1 cellular context compared by ENCODE assay signal in the genomic region with DNA sequence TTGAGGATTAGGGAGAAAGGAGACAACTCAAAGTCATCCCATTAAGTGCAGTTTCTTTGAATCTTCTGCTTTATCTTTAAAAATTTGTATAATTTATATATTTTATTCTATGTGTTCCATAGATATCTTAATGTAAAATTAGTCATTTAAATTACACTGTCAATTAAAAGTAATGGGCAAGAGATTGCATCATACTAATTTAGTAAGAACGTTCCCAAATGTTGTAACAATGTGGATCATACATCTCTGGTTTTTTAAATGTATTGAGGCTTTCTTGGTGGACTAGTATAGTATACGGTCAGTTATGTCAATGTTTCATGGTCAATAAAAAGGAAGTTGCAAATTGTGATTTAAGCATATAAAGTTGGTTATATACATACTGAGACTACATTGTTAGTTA.
TF ChIP-seq lines count a peak whose summit lies in the region.

No MANE protein-coding gene starts in this region.

TF ChIP-seq in HepG2, 621 proteins besides CTCF, POLR2A, EP300 and RAD21 (continued from another document):
- TF ChIP-seq ZNF609 (CRISPR knock-in tag; IDR thresholded peaks at IDR 0.05; ENCODE audit: borderline replicate concordance), result no peak
TF ChIP-seq in HepG2: peak in this region for 2.
